In the genomic region with DNA sequence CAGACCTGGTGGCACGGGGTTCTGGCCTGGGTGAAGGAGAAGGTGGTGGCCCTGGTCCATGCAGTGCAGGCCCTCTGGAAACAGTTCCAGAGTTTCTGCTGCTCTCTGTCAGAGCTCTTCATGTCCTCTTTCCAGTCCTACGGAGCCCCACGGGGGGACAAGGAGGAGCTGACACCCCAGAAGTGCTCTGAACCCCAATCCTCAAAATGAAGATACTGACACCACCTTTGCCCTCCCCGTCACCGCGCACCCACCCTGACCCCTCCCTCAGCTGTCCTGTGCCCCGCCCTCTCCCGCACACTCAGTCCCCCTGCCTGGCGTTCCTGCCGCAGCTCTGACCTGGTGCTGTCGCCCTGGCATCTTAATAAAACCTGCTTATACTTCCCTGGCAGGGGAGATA, we compare ENCODE assay signal across 8 cellular contexts. TPM values are rescaled to one million over a fixed set of nuclear protein-coding genes. Genes with fewer than 3 reads are reported as not detected.
A peak's percentile ranks its signal among the peaks of the same experiment; 100 is the strongest.
DNase-seq lines count a peak whose midpoint lies in the region; ATAC-seq and TF ChIP-seq lines count a peak whose summit lies in the region.
"Not testable (repeated sequence)": the region's sequence is repeated elsewhere in the genome, so short reads cannot be mapped to it uniquely, and the experiment has no call there.
"Had no signal": no experiment of that assay in that cellular context is flagged by ENCODE, and none has a peak within 500 bp of the region (broad histone marks: within the 10 kb centered on the region; RNA-seq: fewer than 3 reads in every experiment).

No MANE protein-coding gene starts in this region.

- not testable (repeated sequence) for H3K9me3 ChIP-seq in CD4-positive, alpha-beta T cell (ENCODE audit: control insufficient read depth, low read length)

- ATAC-seq in CD4-positive, alpha-beta T cell (ENCODE audit: poor library complexity); activated CD8-positive, alpha-beta T cell treated with anti-CD3 and anti-CD28 coated beads, Interleukin-2, amount 10 ng/mL, durations not matched to agents 7 days and 5 days; natural killer cell: not testable (repeated sequence)

- not testable (repeated sequence) for TF ChIP-seq CTCF in CD4-positive, alpha-beta T cell (IDR thresholded peaks at IDR 0.05); chondrocyte (IDR thresholded peaks at IDR 0.05); natural killer cell (IDR thresholded peaks at IDR 0.05)

- peak overlapping the region; percentile 88 for H3K27ac Mint-ChIP-seq in CD4-positive, alpha-beta T cell
- peak overlapping the region; percentile 86 for H3K27ac Mint-ChIP-seq in T-helper 1 cell treated with Interleukin-12 subunit alpha and Interleukin-12 subunit beta and Interleukin-4 antibody, amounts not matched to agents 30 μg/mL and 1 μg/mL, for 36 hours
- peak overlapping the region; percentile 97 for H3K27ac Mint-ChIP-seq in activated CD8-positive, alpha-beta T cell treated with anti-CD3 and anti-CD28 coated beads, Interleukin-2, amount 10 ng/mL, durations not matched to agents 7 days and 5 days
- peak overlapping the region; percentile 80 for H3K27ac Mint-ChIP-seq in activated naive CD4-positive, alpha-beta T cell treated with anti-CD3 and anti-CD28 coated beads, Interleukin-2, amount 50 U/mL, for 24 hours
- not testable (repeated sequence) for H3K27ac Mint-ChIP-seq in chondrocyte (ENCODE audit: unreplicated experiment)
- peak overlapping the region; percentile 92 to 95 for H3K27ac Mint-ChIP-seq in natural killer cell

- peaks cover 53% of the 10 kb centered on the region for H3K36me3 Mint-ChIP-seq in CD4-positive, alpha-beta T cell (ENCODE audit: low read depth)
- H3K36me3 Mint-ChIP-seq in T-helper 1 cell treated with Interleukin-12 subunit alpha and Interleukin-12 subunit beta and Interleukin-4 antibody, amounts not matched to agents 30 μg/mL and 1 μg/mL, for 36 hours (ENCODE audit: low read depth): peaks cover 54% of the 10 kb centered on the region
- peaks cover 67% of the 10 kb centered on the region for H3K36me3 Mint-ChIP-seq in activated CD8-positive, alpha-beta T cell treated with anti-CD3 and anti-CD28 coated beads, Interleukin-2, amount 10 ng/mL, durations not matched to agents 7 days and 5 days (ENCODE audit: low read depth)
- H3K36me3 Mint-ChIP-seq in activated naive CD4-positive, alpha-beta T cell treated with anti-CD3 and anti-CD28 coated beads, Interleukin-2, amount 50 U/mL, for 24 hours: peaks cover 15% of the 10 kb centered on the region
- H3K36me3 Mint-ChIP-seq in chondrocyte (ENCODE audit: low read depth); natural killer cell: not testable (repeated sequence)

- H3K4me1 Mint-ChIP-seq in CD4-positive, alpha-beta T cell (ENCODE audit: low read depth): peaks cover 78% of the 10 kb centered on the region
- H3K4me1 Mint-ChIP-seq in T-helper 1 cell treated with Interleukin-12 subunit alpha and Interleukin-12 subunit beta and Interleukin-4 antibody, amounts not matched to agents 30 μg/mL and 1 μg/mL, for 36 hours (ENCODE audit: low read depth): peaks cover 57% of the 10 kb centered on the region
- H3K4me1 Mint-ChIP-seq in activated CD8-positive, alpha-beta T cell treated with anti-CD3 and anti-CD28 coated beads, Interleukin-2, amount 10 ng/mL, durations not matched to agents 7 days and 5 days (ENCODE audit: low read depth): peaks cover 78% of the 10 kb centered on the region
- H3K4me1 Mint-ChIP-seq in activated naive CD4-positive, alpha-beta T cell treated with anti-CD3 and anti-CD28 coated beads, Interleukin-2, amount 50 U/mL, for 24 hours: peaks cover 70% of the 10 kb centered on the region
- H3K4me1 Mint-ChIP-seq in chondrocyte (ENCODE audit: low read depth): peaks cover 10% of the 10 kb centered on the region
- H3K4me1 Mint-ChIP-seq in natural killer cell: peaks cover 63 to 85% of the 10 kb centered on the region in 2 donors

- H3K4me3 Mint-ChIP-seq in CD4-positive, alpha-beta T cell: peak overlapping the region; percentile 70
- H3K4me3 Mint-ChIP-seq in T-helper 1 cell treated with Interleukin-12 subunit alpha and Interleukin-12 subunit beta and Interleukin-4 antibody, amounts not matched to agents 30 μg/mL and 1 μg/mL, for 36 hours: peak overlapping the region; percentile 73
- H3K4me3 Mint-ChIP-seq in activated CD8-positive, alpha-beta T cell treated with anti-CD3 and anti-CD28 coated beads, Interleukin-2, amount 10 ng/mL, durations not matched to agents 7 days and 5 days: peak overlapping the region; percentile 100
- H3K4me3 Mint-ChIP-seq in activated naive CD4-positive, alpha-beta T cell treated with anti-CD3 and anti-CD28 coated beads, Interleukin-2, amount 50 U/mL, for 24 hours: peak overlapping the region; percentile 26
- H3K4me3 Mint-ChIP-seq in chondrocyte (ENCODE audit: unreplicated experiment): not testable (repeated sequence)
- H3K4me3 Mint-ChIP-seq in natural killer cell: peak overlapping the region; percentile 73

- H3K9me3 Mint-ChIP-seq in CD4-positive, alpha-beta T cell; T-helper 1 cell treated with Interleukin-12 subunit alpha and Interleukin-12 subunit beta and Interleukin-4 antibody, amounts not matched to agents 30 μg/mL and 1 μg/mL, for 36 hours; activated CD8-positive, alpha-beta T cell treated with anti-CD3 and anti-CD28 coated beads, Interleukin-2, amount 10 ng/mL, durations not matched to agents 7 days and 5 days (ENCODE audit: insufficient read depth); activated naive CD4-positive, alpha-beta T cell treated with anti-CD3 and anti-CD28 coated beads, Interleukin-2, amount 50 U/mL, for 24 hours; chondrocyte (ENCODE audit: low read depth); natural killer cell: not testable (repeated sequence)

- intact Hi-C loops in CD4-positive, alpha-beta T cell (cut with DNase I, micrococcal nuclease); natural killer cell (cut with micrococcal nuclease): not testable (repeated sequence)

- CTCF ChIA-PET in CD4-positive, alpha-beta T cell (lab: Charles Lee): interaction anchor here (1.0 kb wide), 2 partner anchors 60 kb away, joined by 3 to 4 read pairs; no protein-coding TSS in a partner anchor
- CTCF ChIA-PET in activated CD8-positive, alpha-beta T cell treated with anti-CD3 and anti-CD28 coated beads, Interleukin-2, amount 10 ng/mL, durations not matched to agents 7 days and 5 days (lab: Charles Lee): interaction anchor here (0.8 to 4.6 kb wide), 3 partner anchors 10 to 63 kb away, joined by 3 to 28 read pairs (median 4); no protein-coding TSS in a partner anchor

- not testable (repeated sequence) for DNase-seq in CD4-positive, alpha-beta T cell; activated CD8-positive, alpha-beta T cell treated with anti-CD3 and anti-CD28 coated beads, Interleukin-2, amount 10 ng/mL, durations not matched to agents 7 days and 5 days; natural killer cell
- DNase-seq in chondrocyte (ENCODE audit: low spot score): peak; percentile 53

- not testable (repeated sequence) for H3K27me3 ChIP-seq in CD4-positive, alpha-beta T cell (ENCODE audit: control insufficient read depth, insufficient read depth, low read length)

- not testable (repeated sequence) for H3K27me3 Mint-ChIP-seq in CD4-positive, alpha-beta T cell; T-helper 1 cell treated with Interleukin-12 subunit alpha and Interleukin-12 subunit beta and Interleukin-4 antibody, amounts not matched to agents 30 μg/mL and 1 μg/mL, for 36 hours (ENCODE audit: low read depth); activated CD8-positive, alpha-beta T cell treated with anti-CD3 and anti-CD28 coated beads, Interleukin-2, amount 10 ng/mL, durations not matched to agents 7 days and 5 days (ENCODE audit: low read depth); activated naive CD4-positive, alpha-beta T cell treated with anti-CD3 and anti-CD28 coated beads, Interleukin-2, amount 50 U/mL, for 24 hours; natural killer cell (ENCODE audit: low read depth in 2 of 2)
- H3K27me3 Mint-ChIP-seq in chondrocyte (ENCODE audit: low read depth): peaks cover 15% of the 10 kb centered on the region

- POLR2A ChIA-PET in CD4-positive, alpha-beta T cell (lab: Charles Lee): interaction anchor here (0.6 to 6.5 kb wide), 11 partner anchors 9 to 1569 kb away, joined by 3 to 50 read pairs (median 5); partner anchors contain the start of genes ZNF213 and ZSCAN10
- POLR2A ChIA-PET in activated CD8-positive, alpha-beta T cell treated with anti-CD3 and anti-CD28 coated beads, Interleukin-2, amount 10 ng/mL, durations not matched to agents 7 days and 5 days (lab: Charles Lee): interaction anchor here (0.6 to 1.1 kb wide), 3 partner anchors 9 to 82 kb away, joined by 3 to 5 read pairs (median 3); no protein-coding TSS in a partner anchor

- H3K27ac ChIP-seq in CD4-positive, alpha-beta T cell (ENCODE audit: low read depth, low read length): peak overlapping the region; percentile 13

RNA-seq across cellular contexts. Expression of gene IL32, which starts 3.7 kb away (rescaled TPM):
- 100 to 1,000 TPM; 378 to 383 TPM for total RNA-seq in CD4-positive, alpha-beta T cell
- 1,000 to 10,000 TPM; 1,836 to 1,884 TPM for total RNA-seq in activated CD8-positive, alpha-beta T cell treated with anti-CD3 and anti-CD28 coated beads, Interleukin-2, amount 10 ng/mL, durations not matched to agents 7 days and 5 days
- total RNA-seq in chondrocyte (7.3 to 21.0 TPM (median 17.8 TPM) in 3 replicates), natural killer cell (100 to 1,000 TPM; 305 to 562 (median 319) TPM)

RNA-seq across cellular contexts. Expression of gene MMP25, which starts 22.8 kb away (rescaled TPM):
- under 1 TPM; 0.42 to 0.80 TPM for total RNA-seq in CD4-positive, alpha-beta T cell
- total RNA-seq in activated CD8-positive, alpha-beta T cell treated with anti-CD3 and anti-CD28 coated beads, Interleukin-2, amount 10 ng/mL, durations not matched to agents 7 days and 5 days: 10 to 100 TPM; 58.0 to 66.1 TPM
- total RNA-seq in chondrocyte (0.34 TPM in 1 of 3 replicates, not detected in the others), natural killer cell (10 to 100 TPM in 1 of 3 donors, 1 to 10 TPM in 2; 2.0 to 62.2 (median 5.6) TPM)

RNA-seq across cellular contexts. Expression of gene ZSCAN10, which starts 29.9 kb away (rescaled TPM):
- total RNA-seq in CD4-positive, alpha-beta T cell: under 1 TPM; 0.36 to 0.56 TPM
- under 1 TPM; 0.23 to 0.26 TPM for total RNA-seq in activated CD8-positive, alpha-beta T cell treated with anti-CD3 and anti-CD28 coated beads, Interleukin-2, amount 10 ng/mL, durations not matched to agents 7 days and 5 days
- not detected in 3 replicates for total RNA-seq in chondrocyte
- under 1 TPM; 0.65 to 0.96 (median 0.77) TPM for total RNA-seq in natural killer cell
- total RNA-seq: Daoy had no signal

RNA-seq across cellular contexts. Expression of gene BICDL2, which starts 32.4 kb away (rescaled TPM):
- total RNA-seq in CD4-positive, alpha-beta T cell: not detected
- total RNA-seq in activated CD8-positive, alpha-beta T cell treated with anti-CD3 and anti-CD28 coated beads, Interleukin-2, amount 10 ng/mL, durations not matched to agents 7 days and 5 days: under 1 TPM; 0.84 to 0.94 TPM
- total RNA-seq in chondrocyte (not detected in 3 replicates), natural killer cell (not detected)
- total RNA-seq: Daoy, NCI-H460 had no signal

RNA-seq across cellular contexts. Expression of gene ZNF205, which starts 43.2 kb away (rescaled TPM):
- not detected for total RNA-seq in CD4-positive, alpha-beta T cell
- total RNA-seq in activated CD8-positive, alpha-beta T cell treated with anti-CD3 and anti-CD28 coated beads, Interleukin-2, amount 10 ng/mL, durations not matched to agents 7 days and 5 days: not detected
- total RNA-seq in chondrocyte (12.9 to 13.7 TPM (median 13.2 TPM) in 3 replicates), natural killer cell (under 1 TPM in 1 of 3 donors, not detected in 2; 0.16 TPM)

Comparison
In these comparisons a context has a peak if more than half of its experiments do, and no peak if none do; other contexts are left out.
1. RNA of gene IL32, which starts 3.7 kb away (total RNA-seq): 1,836 to 1,884 TPM in activated CD8-positive, alpha-beta T cell treated with anti-CD3 and anti-CD28 coated beads, Interleukin-2, amount 10 ng/mL, durations not matched to agents 7 days and 5 days, 378 to 383 TPM in CD4-positive, alpha-beta T cell and 305 to 562 TPM in natural killer cell; 7.3 to 21.0 TPM in chondrocyte; every median in the first group is over 10 times any median in the second.